1 cellular context compared by ENCODE assay signal in genomic region chr9:75071530-75072122, GRCh38.
TF ChIP-seq lines count a peak whose summit lies in the region.

No MANE protein-coding gene starts in this region.

TF ChIP-seq in endothelial cell of umbilical vein, 7 proteins besides CTCF, POLR2A, EP300 and RAD21:
- TF ChIP-seq JUN (IDR thresholded peaks at IDR 0.05; ENCODE audit: borderline replicate concordance, insufficient read depth, insufficient read length, low read depth) (peak; percentile 11), MAX (IDR thresholded peaks at IDR 0.05; ENCODE audit: insufficient read depth, insufficient read length) (no peak), FOS (IDR thresholded peaks at IDR 0.05; ENCODE audit: borderline replicate concordance, insufficient read depth, low read length) (no peak), EZH2 (IDR thresholded peaks at IDR 0.05; ENCODE audit: borderline replicate concordance, low read depth, low read length, severe bottlenecking) (no peak), POLR2AphosphoS5 (IDR thresholded peaks at IDR 0.05; ENCODE audit: insufficient read depth, low read depth, low read length) (no peak)
TF ChIP-seq in endothelial cell of umbilical vein: peak in this region for 1.
